ENCODE assay signal across 13 cellular contexts in genomic region chr5:109350537-109351270, GRCh38.
"Had no signal": no experiment of that assay in that cellular context is flagged by ENCODE, and none has a peak within 500 bp of the region (broad histone marks: within the 10 kb centered on the region; RNA-seq: fewer than 3 reads in every experiment).

No MANE protein-coding gene starts in this region.

- H3K4me3 ChIP-seq: pancreas, testis had no signal

- H3K27ac ChIP-seq: pancreas, testis had no signal

- H3K36me3 ChIP-seq: pancreas had no signal

- H3K27me3 ChIP-seq: pancreas, testis had no signal

- ATAC-seq: pancreas; stimulated activated naive CD8-positive, alpha-beta T cell treated with anti-CD3 and anti-CD28 coated beads, Interleukin-15, amount 100 ng/mL, for 72 hours had no signal

- DNase-seq: activated CD4-positive, alpha-beta T cell treated with anti-CD3 and anti-CD28 coated beads, Interleukin-2, amount 50 U/mL, for 1 hour; activated CD4-positive, CD25-positive, alpha-beta regulatory T cell; activated naive CD8-positive, alpha-beta T cell treated with anti-CD3 and anti-CD28 coated beads for 36 hours; central memory CD4-positive, alpha-beta T cell; cortex of kidney; effector memory CD4-positive, alpha-beta T cell; hippocampal formation; kidney glomerular epithelial cell; pancreas; stimulated activated CD4-positive, alpha-beta T cell treated with anti-CD3 and anti-CD28 coated beads, Interleukin-15, amount 100 ng/mL, for 24 hours; stimulated activated CD4-positive, alpha-beta T cell treated with anti-CD3 and anti-CD28 coated beads, Interleukin-4, amount 100 ng/mL, for 4 hours; stimulated activated naive CD8-positive, alpha-beta T cell treated with anti-CD3 and anti-CD28 coated beads, Interleukin-15, amount 100 ng/mL, for 72 hours; testis had no signal

- H3K9me3 ChIP-seq: pancreas, testis had no signal

- H3K4me1 ChIP-seq: pancreas, testis had no signal
